In genomic region chr17:79036609-79037008, GRCh38 we compare ENCODE assay signal across 8 cellular contexts. TPM values are rescaled to one million over a fixed set of nuclear protein-coding genes. Genes with fewer than 3 reads are reported as not detected.
A peak's percentile ranks its signal among the peaks of the same experiment; 100 is the strongest.
DNase-seq lines count a peak whose midpoint lies in the region; ATAC-seq and TF ChIP-seq lines count a peak whose summit lies in the region.

No MANE protein-coding gene starts in this region.

- H3K9me3 ChIP-seq in SK-N-SH, result no peaks in the 10 kb centered on the region

- peaks cover 3% of the 10 kb centered on the region for H3F3A ChIP-seq in SK-N-SH (replicated peaks; ENCODE audit: insufficient read depth)

- no peak for ATAC-seq in GM18519 (IDR thresholded peaks at IDR 0.05; ENCODE audit: low FRiP score, unreplicated experiment)
- no peak for ATAC-seq in HG02763 (IDR thresholded peaks at IDR 0.05; ENCODE audit: unreplicated experiment)

- WGBS in SK-N-SH (ENCODE audit: low lambda C conversion rate), result 53% methylated on average over 2 of the region's 2 CpGs

- CTCF ChIA-PET in SK-N-SH (lab: Yijun Ruan, JAX), result interaction anchor here (0.8 to 22.0 kb wide), 14 partner anchors 7 to 364 kb away, joined by 3 to 405 read pairs (median 5); no protein-coding TSS in a partner anchor

- POLR2A ChIA-PET in SK-N-SH (lab: Yijun Ruan, JAX), result interaction anchor here (1.5 kb wide), 1 partner anchor 8 kb away, joined by 3 read pairs; no protein-coding TSS in a partner anchor

- no peak overlapping the region for H3K9ac ChIP-seq in SK-N-SH

- no peaks in the 10 kb centered on the region for H3K36me3 ChIP-seq in SK-N-SH (replicated peaks in 1 of 2; ENCODE audit: control insufficient read depth in 1 of 2, insufficient read depth in 2 of 2, low read length in 1 of 2)
- no peaks in the 10 kb centered on the region for H3K36me3 ChIP-seq in H7 (replicated peaks; ENCODE audit: control insufficient read depth, insufficient read depth, low read length)

- peak overlapping the region; percentile 38; the same call in 1 of the 2 replicates for H3K4me2 ChIP-seq in SK-N-SH

- no peak; a peak in 1 of 4 replicates for TF ChIP-seq EP300 in SK-N-SH (IDR thresholded peaks at IDR 0.05; ENCODE audit: borderline replicate concordance in 1 of 2, low read depth in 1 of 2, low read length in 1 of 2)

- DNase-seq in GM10266 (ENCODE audit: extremely low spot score) (peak; percentile 2), SK-N-SH (no peak), foreskin fibroblast (peak; percentile 91 to 94), skeletal muscle cell (ENCODE audit: low read depth) (peak; percentile 79), H7 (no peak)
- no peak for DNase-seq in effector CD4-positive, alpha-beta T cell

- no peaks in the 10 kb centered on the region for H3K79me2 ChIP-seq in SK-N-SH (ENCODE audit: insufficient read depth)

- H3K27me3 ChIP-seq in SK-N-SH (ENCODE audit: insufficient read depth) (no peaks in the 10 kb centered on the region), H7 (ENCODE audit: control insufficient read depth, insufficient read depth, low read length) (no peaks in the 10 kb centered on the region)

- no peaks in the 10 kb centered on the region for H4K20me1 ChIP-seq in SK-N-SH (ENCODE audit: insufficient read depth)

- no peak for TF ChIP-seq RAD21 in SK-N-SH (IDR thresholded peaks at IDR 0.05; ENCODE audit: low read length)

- no peak overlapping the region for H3K4me3 ChIP-seq in SK-N-SH (ENCODE audit: low read depth in 2 of 2, low read length in 1 of 2)
- no peak overlapping the region for H3K4me3 ChIP-seq in foreskin fibroblast (ENCODE audit: low read depth in 1 of 2, low read length in 2 of 2)
- no peak overlapping the region for H3K4me3 ChIP-seq in skeletal muscle cell (ENCODE audit: low read depth, low read length)
- H3K4me3 ChIP-seq in H7 (ENCODE audit: insufficient read depth, low read depth, low read length), result no peak overlapping the region

- no peak for TF ChIP-seq CTCF in GM10266 (IDR thresholded peaks at IDR 0.05; ENCODE audit: control insufficient read depth, insufficient read depth, low read depth, missing control alignments)
- no peak for TF ChIP-seq CTCF in SK-N-SH (IDR thresholded peaks at IDR 0.05)
- TF ChIP-seq CTCF in foreskin fibroblast (IDR thresholded peaks at IDR 0.05; ENCODE audit: low read depth, low read length), result no peak

- H3K4me1 ChIP-seq in SK-N-SH (ENCODE audit: control insufficient read depth in 1 of 2, insufficient read depth in 2 of 2, low read depth in 1 of 2, low read length in 1 of 2), result peaks cover 10 to 16% of the 10 kb centered on the region in 2 experiments; a peak in 3 of 4 replicates

- H3K9me2 ChIP-seq in SK-N-SH, result no peaks in the 10 kb centered on the region

- H2AFZ ChIP-seq in SK-N-SH (ENCODE audit: low read depth), result peak overlapping the region; percentile 63; the same call in 1 of the 2 replicates

- peak overlapping the region; percentile 2 to 47; a peak in 2 of 4 replicates for H3K27ac ChIP-seq in SK-N-SH (ENCODE audit: low read depth in 2 of 2, low read length in 1 of 2)

TF ChIP-seq in SK-N-SH, 30 proteins besides CTCF, POLR2A, EP300 and RAD21:
- TF ChIP-seq TEAD4 (IDR thresholded peaks at IDR 0.05; ENCODE audit: borderline replicate concordance, insufficient read depth) (no peak), POLR2AphosphoS5 (IDR thresholded peaks at IDR 0.05; ENCODE audit: low read depth, low read length) (peak; percentile 76; the same call in 1 of the 2 replicates), FOSL2 (IDR thresholded peaks at IDR 0.05; ENCODE audit: borderline replicate concordance, low read depth) (peak; percentile 83; the same call in 1 of the 2 replicates), JUND (IDR thresholded peaks at IDR 0.05) (no peak; the same call in 1 of the 2 replicates), EZH2phosphoT487 (IDR thresholded peaks at IDR 0.05; ENCODE audit: borderline replicate concordance, low read depth) (no peak), GABPA (IDR thresholded peaks at IDR 0.05; ENCODE audit: low read depth) (no peak; the same call in 1 of the 2 replicates), FOXM1 (IDR thresholded peaks at IDR 0.05; ENCODE audit: low read depth) (no peak; the same call in 1 of the 2 replicates), TAF1 (IDR thresholded peaks at IDR 0.05; ENCODE audit: borderline replicate concordance, low read depth, low read length) (no peak), YY1 (IDR thresholded peaks at IDR 0.05; ENCODE audit: low read depth) (0 out of 2 replicates have a peak, but pooled peaks have one; percentile 21), RXRA (IDR thresholded peaks at IDR 0.05; ENCODE audit: borderline replicate concordance, low read depth) (no peak), ZBTB33 (IDR thresholded peaks at IDR 0.05; ENCODE audit: borderline replicate concordance, low read depth) (no peak), ELF1 (IDR thresholded peaks at IDR 0.05) (no peak; the same call in 1 of the 2 replicates), USF1 (IDR thresholded peaks at IDR 0.05; ENCODE audit: borderline replicate concordance, low read depth) (no peak), TCF12 (IDR thresholded peaks at IDR 0.05) (peak; percentile 76)
- TF ChIP-seq, protein P1, sequence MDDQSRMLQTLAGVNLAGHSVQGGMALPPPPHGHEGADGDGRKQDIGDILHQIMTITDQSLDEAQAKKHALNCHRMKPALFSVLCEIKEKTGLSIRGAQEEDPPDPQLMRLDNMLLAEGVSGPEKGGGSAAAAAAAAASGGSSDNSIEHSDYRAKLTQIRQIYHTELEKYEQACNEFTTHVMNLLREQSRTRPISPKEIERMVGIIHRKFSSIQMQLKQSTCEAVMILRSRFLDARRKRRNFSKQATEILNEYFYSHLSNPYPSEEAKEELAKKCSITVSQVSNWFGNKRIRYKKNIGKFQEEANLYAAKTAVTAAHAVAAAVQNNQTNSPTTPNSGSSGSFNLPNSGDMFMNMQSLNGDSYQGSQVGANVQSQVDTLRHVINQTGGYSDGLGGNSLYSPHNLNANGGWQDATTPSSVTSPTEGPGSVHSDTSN (IDR thresholded peaks at IDR 0.05), result peak; percentile 54; the same call in 1 of the 2 replicates
- TF ChIP-seq, protein P2, sequence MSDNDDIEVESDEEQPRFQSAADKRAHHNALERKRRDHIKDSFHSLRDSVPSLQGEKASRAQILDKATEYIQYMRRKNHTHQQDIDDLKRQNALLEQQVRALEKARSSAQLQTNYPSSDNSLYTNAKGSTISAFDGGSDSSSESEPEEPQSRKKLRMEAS (IDR thresholded peaks at IDR 0.05; ENCODE audit: low read depth), result peak; percentile 63

RNA-seq across cellular contexts. Expression of gene C1QTNF1, which starts 12.6 kb away (rescaled TPM):
- polyA plus RNA-seq in SK-N-SH (2012; rRNA removed), result 11.6 and 14.3 TPM in 2 replicates
- polyA plus RNA-seq in SK-N-SH (2012; cell fraction: cytosol; rRNA removed), result 5.3 and 10.0 TPM in 2 replicates
- 9.1 and 10.1 TPM in 2 replicates for polyA plus RNA-seq in SK-N-SH (2012; cell fraction: nucleus; rRNA removed)
- total RNA-seq in H7 (2014; rRNA removed; shearing (Covaris generic)), result 0.28 and 0.67 TPM in 2 replicates

RNA-seq across cellular contexts. Expression of gene CANT1, which starts 27.0 kb away (rescaled TPM):
- 83.8 and 87.4 TPM in 2 replicates for polyA plus RNA-seq in SK-N-SH (2012; rRNA removed)
- polyA plus RNA-seq in SK-N-SH (2012; cell fraction: cytosol; rRNA removed), result 47.2 and 67.5 TPM in 2 replicates
- polyA plus RNA-seq in SK-N-SH (2012; cell fraction: nucleus; rRNA removed), result 55.9 and 68.2 TPM in 2 replicates
- total RNA-seq in H7 (2014; rRNA removed; shearing (Covaris generic)), result 27.3 and 29.6 TPM in 2 replicates

RNA-seq across cellular contexts. Expression of gene ENGASE, which starts 38.0 kb away (rescaled TPM):
- 30.1 and 30.4 TPM in 2 replicates for polyA plus RNA-seq in SK-N-SH (2012; rRNA removed)
- polyA plus RNA-seq in SK-N-SH (2012; cell fraction: cytosol; rRNA removed), result 4.5 and 7.0 TPM in 2 replicates
- polyA plus RNA-seq in SK-N-SH (2012; cell fraction: nucleus; rRNA removed), result 252 and 275 TPM in 2 replicates
- total RNA-seq in H7 (2014; rRNA removed; shearing (Covaris generic)), result 13.3 and 21.3 TPM in 2 replicates

RNA-seq across cellular contexts. Expression of gene LGALS3BP, which starts 56.9 kb away (rescaled TPM):
- polyA plus RNA-seq in SK-N-SH (2012; rRNA removed), result 272 and 579 TPM in 2 replicates
- 169 and 266 TPM in 2 replicates for polyA plus RNA-seq in SK-N-SH (2012; cell fraction: cytosol; rRNA removed)
- polyA plus RNA-seq in SK-N-SH (2012; cell fraction: nucleus; rRNA removed), result 757 and 838 TPM in 2 replicates
- total RNA-seq in H7 (2014; rRNA removed; shearing (Covaris generic)), result 116 and 129 TPM in 2 replicates

Comparison
In these comparisons a context has a peak if more than half of its experiments do, and no peak if none do; other contexts are left out.
1. DNase-seq: peak in GM10266 (single experiment), foreskin fibroblast (2 of 2) and skeletal muscle cell (single experiment); none in SK-N-SH (single experiment), effector CD4-positive, alpha-beta T cell (single experiment) and H7 (single experiment).